In the genomic region with DNA sequence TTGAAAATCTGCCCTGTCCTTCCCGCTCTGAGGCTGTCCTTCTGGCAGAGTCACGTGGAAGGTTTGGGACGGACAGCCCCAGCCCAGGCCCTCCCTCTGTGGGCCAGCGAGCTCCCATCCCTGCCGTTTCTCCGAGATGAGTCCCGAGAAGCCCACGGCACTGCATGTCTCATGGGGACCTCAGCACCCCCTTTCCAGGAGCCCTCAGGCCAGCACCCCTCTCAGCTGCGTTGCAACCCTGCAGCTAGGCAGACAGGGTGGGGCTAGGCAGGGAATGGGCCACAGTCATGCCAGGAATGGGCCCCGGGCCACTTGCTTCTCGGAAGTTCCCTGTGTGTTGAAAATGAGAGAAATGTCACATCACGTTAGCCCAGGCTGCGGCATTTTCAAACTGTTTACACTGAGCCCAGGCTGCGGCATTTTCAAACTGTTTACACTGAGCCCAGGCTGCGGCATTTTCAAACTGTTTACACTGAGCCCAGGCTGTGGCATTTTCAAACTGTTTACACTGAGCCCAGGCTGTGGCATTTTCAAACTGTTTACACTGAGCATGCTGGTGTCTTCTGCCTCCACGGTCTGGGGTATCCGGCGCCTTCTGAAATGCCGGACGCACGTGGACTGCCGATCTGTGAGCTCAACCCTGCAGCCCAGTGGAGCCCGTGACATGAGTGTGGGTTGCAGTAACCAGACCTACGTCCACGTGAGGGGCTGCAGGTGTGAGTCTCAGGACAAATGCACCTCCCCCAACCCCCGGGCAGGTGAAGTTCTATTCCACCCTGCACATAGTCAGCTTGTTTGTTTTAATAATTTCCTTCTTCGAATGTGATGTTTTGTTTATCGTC, we compare ENCODE assay signal across 10 cellular contexts. TPM values are rescaled to one million over a fixed set of nuclear protein-coding genes. Genes with fewer than 3 reads are reported as not detected.
DNase-seq lines count a peak whose midpoint lies in the region; ATAC-seq and TF ChIP-seq lines count a peak whose summit lies in the region.
"Had no signal": no experiment of that assay in that cellular context is flagged by ENCODE, and none has a peak within 500 bp of the region (broad histone marks: within the 10 kb centered on the region; RNA-seq: fewer than 3 reads in every experiment).

No MANE protein-coding gene starts in this region.

- H3K4me3 ChIP-seq in heart left ventricle, result peak overlapping the region in 4 of 12 donors; percentile 11 to 29 (median 18)

- no peaks in the 10 kb centered on the region for H3K9me3 ChIP-seq in heart left ventricle

- H3K36me3 ChIP-seq in heart left ventricle, result no peaks in the 10 kb centered on the region

- peak; percentile 73 to 83 (median 81) for ATAC-seq in heart left ventricle

- intact Hi-C loops in heart left ventricle (cut with DNase I), result no loop called here
- intact Hi-C loops in posterior vena cava (cut with DNase I), result no loop called here

- TF ChIP-seq CTCF in heart left ventricle (IDR thresholded peaks at IDR 0.05), result no peak

- no peaks in the 10 kb centered on the region for H3K4me1 Mint-ChIP-seq in T-helper 2 cell treated with Interferon-gamma antibody and Interleukin-4, amounts not matched to agents 5 μg/mL and 100 μg/mL, for 36 hours (ENCODE audit: low read depth)

- no peaks in the 10 kb centered on the region for H3K27me3 Mint-ChIP-seq in T-helper 2 cell treated with Interferon-gamma antibody and Interleukin-4, amounts not matched to agents 5 μg/mL and 100 μg/mL, for 36 hours (ENCODE audit: low read depth)

- WGBS in adipose tissue, 3 donors, result 57 to 74% (median 61%) methylated on average over 28 of the region's 28 CpGs
- WGBS in heart left ventricle, 4 donors, result 63 to 85% (median 76%) methylated on average over 22 to 28 of the region's 28 CpGs

- H3K4me1 ChIP-seq in heart left ventricle, result peaks cover 0 to 60% (median 40%) of the 10 kb centered on the region in 12 donors

- H3K27ac ChIP-seq in adipose tissue (ENCODE audit: low read depth, low read length) (peak overlapping the region; percentile 60), heart left ventricle (peak overlapping the region; percentile 47 to 87 (median 76))

- H3K9me3 Mint-ChIP-seq in T-helper 2 cell treated with Interferon-gamma antibody and Interleukin-4, amounts not matched to agents 5 μg/mL and 100 μg/mL, for 36 hours, result no peaks in the 10 kb centered on the region

- H3K4me3 Mint-ChIP-seq in T-helper 2 cell treated with Interferon-gamma antibody and Interleukin-4, amounts not matched to agents 5 μg/mL and 100 μg/mL, for 36 hours, result no peak overlapping the region

- DNase-seq in AG08395 (ENCODE audit: low spot score) (peak; percentile 62), heart left ventricle (peak in 4 of 5 donors; percentile 53 to 74 (median 58)), posterior vena cava (ENCODE audit: low spot score) (peak; percentile 95), NCI-H1436 (lab: John Stamatoyannopoulos, UW) (no peak), T-helper 2 cell (no peak)
- no peak for DNase-seq in activated CD4-positive, CD25-positive, alpha-beta regulatory T cell (lab: John Stamatoyannopoulos, UW)
- no peak for DNase-seq in T-helper 2 cell treated with Interferon-gamma antibody and Interleukin-4, amounts not matched to agents 5 μg/mL and 100 μg/mL, for 36 hours (ENCODE audit: low spot score)
- DNase-seq: amniotic stem cell, NCI-H524 treated with DMSO at 0.1 percent for 48 hours had no signal

- no peak overlapping the region for H3K27ac Mint-ChIP-seq in T-helper 2 cell treated with Interferon-gamma antibody and Interleukin-4, amounts not matched to agents 5 μg/mL and 100 μg/mL, for 36 hours

- TF ChIP-seq POLR2A in heart left ventricle (IDR thresholded peaks at IDR 0.05), result no peak

- no peaks in the 10 kb centered on the region for H3K36me3 Mint-ChIP-seq in T-helper 2 cell treated with Interferon-gamma antibody and Interleukin-4, amounts not matched to agents 5 μg/mL and 100 μg/mL, for 36 hours (ENCODE audit: low read depth)

- no peaks in the 10 kb centered on the region for H3K27me3 ChIP-seq in heart left ventricle

RNA-seq across cellular contexts. Expression of gene FAM20C, which starts 42.6 kb away (rescaled TPM):
- polyA plus RNA-seq in adipose tissue, result 100 to 1,000 TPM in 1 of 3 donors, 10 to 100 TPM in 2; 16.0 to 105 (median 34.3) TPM
- total RNA-seq in heart left ventricle, result 10 to 100 TPM; 16.7 to 52.0 (median 21.0) TPM
- 10 to 100 TPM; 11.1 to 21.0 TPM for polyA plus RNA-seq in heart left ventricle
- 10 to 100 TPM; 56.6 to 74.3 TPM for total RNA-seq in posterior vena cava

RNA-seq across cellular contexts. Expression of gene FOXL3, which starts 55.0 kb away (rescaled TPM):
- polyA plus RNA-seq in adipose tissue (not detected), heart left ventricle (not detected)
- total RNA-seq in heart left ventricle (not detected), posterior vena cava (not detected)

Comparison
In these comparisons a context has a peak if more than half of its experiments do, and no peak if none do; other contexts are left out.
1. DNase-seq: peak in AG08395 (single experiment), heart left ventricle (4 of 5) and posterior vena cava (single experiment); none in activated CD4-positive, CD25-positive, alpha-beta regulatory T cell (0 of 4), T-helper 2 cell treated with Interferon-gamma antibody and Interleukin-4, amounts not matched to agents 5 μg/mL and 100 μg/mL, for 36 hours (single experiment), NCI-H1436 (single experiment) and T-helper 2 cell (0 of 5).